In genomic region chr21:43825936-43826622, GRCh38 we compare ENCODE assay signal across 11 cellular contexts. TPM values are rescaled to one million over a fixed set of nuclear protein-coding genes. Genes with fewer than 3 reads are reported as not detected.
DNase-seq lines count a peak whose midpoint lies in the region; ATAC-seq and TF ChIP-seq lines count a peak whose summit lies in the region.
"Had no signal": no experiment of that assay in that cellular context is flagged by ENCODE, and none has a peak within 500 bp of the region (broad histone marks: within the 10 kb centered on the region; RNA-seq: fewer than 3 reads in every experiment).

No MANE protein-coding gene starts in this region.

- TF ChIP-seq CTCF in GM10266 (IDR thresholded peaks at IDR 0.05; ENCODE audit: control insufficient read depth, insufficient read depth, low read depth, missing control alignments), result no peak
- peak; percentile 29 for TF ChIP-seq CTCF in fibroblast of villous mesenchyme (IDR thresholded peaks at IDR 0.05; ENCODE audit: insufficient read depth, low read depth, low read length)

- no peak for ATAC-seq in GM19324 (IDR thresholded peaks at IDR 0.05; ENCODE audit: low FRiP score, unreplicated experiment)
- ATAC-seq: activated naive CD8-positive, alpha-beta T cell treated with anti-CD3 and anti-CD28 coated beads, Interleukin-2, amount 50 U/mL, for 24 hours; gastroesophageal sphincter had no signal

- DNase-seq in GM10266 (ENCODE audit: extremely low spot score) (peak; percentile 9), NCI-H510A treated with DMSO at 0.1 percent for 48 hours (lab: John Stamatoyannopoulos, UW) (peak; percentile 53), fibroblast of villous mesenchyme (ENCODE audit: low read depth) (no peak), retina (peak; percentile 70), COLO829 (ENCODE audit: low spot score) (no peak), NAMALWA (ENCODE audit: low spot score) (no peak), NOMO-1 treated with DMSO at 0.1 percent for 48 hours (lab: John Stamatoyannopoulos, UW; ENCODE audit: unreplicated experiment) (no peak)
- DNase-seq: activated CD4-positive, CD25-positive, alpha-beta regulatory T cell; activated naive CD8-positive, alpha-beta T cell treated with anti-CD3 and anti-CD28 coated beads, Interleukin-2, amount 50 U/mL, for 24 hours had no signal

- H3K4me3 ChIP-seq in fibroblast of villous mesenchyme (ENCODE audit: low read depth, low read length), result no peak overlapping the region
- H3K4me3 ChIP-seq: gastroesophageal sphincter had no signal

RNA-seq across cellular contexts. Expression of gene RRP1, which starts 36.7 kb away (rescaled TPM):
- 16.8 and 17.7 TPM in 2 replicates for total RNA-seq in fibroblast of villous mesenchyme

RNA-seq across cellular contexts. Expression of gene AGPAT3, which starts 38.9 kb away (rescaled TPM):
- 52.2 and 63.5 TPM in 2 replicates for total RNA-seq in fibroblast of villous mesenchyme

RNA-seq across cellular contexts. Expression of gene CSTB, which starts 50.0 kb away (rescaled TPM):
- 12.6 and 16.0 TPM in 2 replicates for total RNA-seq in fibroblast of villous mesenchyme

Comparison
In these comparisons a context has a peak if more than half of its experiments do, and no peak if none do; other contexts are left out.
1. DNase-seq: peak in GM10266 (single experiment), NCI-H510A treated with DMSO at 0.1 percent for 48 hours (single experiment) and retina (single experiment); none in fibroblast of villous mesenchyme (single experiment), COLO829 (single experiment), NAMALWA (single experiment) and NOMO-1 treated with DMSO at 0.1 percent for 48 hours (single experiment).